In genomic region chr6:44263357-44264100, GRCh38 we compare ENCODE assay signal across 8 cellular contexts. TPM values are rescaled to one million over a fixed set of nuclear protein-coding genes. Genes with fewer than 3 reads are reported as not detected.
DNase-seq lines count a peak whose midpoint lies in the region; ATAC-seq, FAIRE-seq and TF ChIP-seq lines count a peak whose summit lies in the region.

No MANE protein-coding gene starts in this region.

- no peak for FAIRE-seq in pancreas (lab: Jason Lieb, UNC)

- no peaks in the 10 kb centered on the region for H3K27me3 ChIP-seq in pancreas

- H3K4me3 Mint-ChIP-seq in endothelial cell (ENCODE audit: unreplicated experiment) = peak overlapping the region; percentile 96

- intact Hi-C loops in pancreas (cut with DNase I) = no loop called here

- H3K27me3 Mint-ChIP-seq in endothelial cell (ENCODE audit: unreplicated experiment) = peaks cover 5% of the 10 kb centered on the region

- H3K9me3 ChIP-seq in pancreas = no peaks in the 10 kb centered on the region

- peak overlapping the region in 2 of 4 donors; percentile 81 to 87 for H3K27ac ChIP-seq in pancreas

- DNase-seq in activated CD8-positive, alpha-beta memory T cell treated with anti-CD3 and anti-CD28 coated beads for 24 hours = peak; percentile 72
- no peak for DNase-seq in activated CD8-positive, alpha-beta memory T cell treated with anti-CD3 and anti-CD28 coated beads, Interleukin-2, amount 50 U/mL, for 4 hours
- DNase-seq in RPMI8226 (peak; percentile 31), endothelial cell (ENCODE audit: low spot score) (no peak), pancreas (peak in 2 of 6 donors; percentile 51 to 64), HT-29 (ENCODE audit: low spot score) (no peak), midbrain (lab: John Stamatoyannopoulos, UW) (no peak)

- no peak for TF ChIP-seq CTCF in endothelial cell (IDR thresholded peaks at IDR 0.05; ENCODE audit: unreplicated experiment)
- TF ChIP-seq CTCF in pancreas (IDR thresholded peaks at IDR 0.05) = no peak

- ATAC-seq in pancreas = peak in 3 of 4 donors; percentile 12 to 51 (median 34)
- no peak for ATAC-seq in HG02840 (IDR thresholded peaks at IDR 0.05; ENCODE audit: low FRiP score, unreplicated experiment)

- peaks cover 0 to 3% (median 0%) of the 10 kb centered on the region in 3 donors for H3K36me3 ChIP-seq in pancreas

- peaks cover 0 to 21% (median 4%) of the 10 kb centered on the region in 3 donors for H3K4me1 ChIP-seq in pancreas

- peaks cover 10% of the 10 kb centered on the region for H3K36me3 Mint-ChIP-seq in endothelial cell (ENCODE audit: low read depth, unreplicated experiment)

- peaks cover 31% of the 10 kb centered on the region for H3K4me1 Mint-ChIP-seq in endothelial cell (ENCODE audit: unreplicated experiment)

- WGBS in pancreas, 2 donors = 45 to 51% methylated on average over 9 of the region's 9 CpGs

- peak overlapping the region; percentile 82 for H3K27ac Mint-ChIP-seq in endothelial cell (ENCODE audit: unreplicated experiment)

- H3K4me3 ChIP-seq in pancreas = peak overlapping the region in 3 of 4 donors; percentile 45 to 93 (median 72)

- H3K9me3 Mint-ChIP-seq in endothelial cell (ENCODE audit: unreplicated experiment) = no peaks in the 10 kb centered on the region

RNA-seq across cellular contexts. Expression of gene NFKBIE, which starts 1.8 kb away (rescaled TPM):
- total RNA-seq in endothelial cell (ENCODE audit: unreplicated experiment) = 16.7 TPM
- 10 to 100 TPM in 1 of 6 donors, 1 to 10 TPM in 5; 2.5 to 16.9 (median 5.5) TPM for total RNA-seq in pancreas
- polyA plus RNA-seq in pancreas = 10 to 100 TPM; 10.1 to 12.1 TPM
- 11.2 and 19.3 TPM in 2 replicates for total RNA-seq in HT-29 (2014; rRNA removed; shearing (Covaris generic))

RNA-seq across cellular contexts. Expression of gene SLC35B2, which starts 6.2 kb away (rescaled TPM):
- 31.8 TPM for total RNA-seq in endothelial cell (ENCODE audit: unreplicated experiment)
- total RNA-seq in pancreas = 10 to 100 TPM; 15.9 to 30.4 (median 20.5) TPM
- polyA plus RNA-seq in pancreas = 10 to 100 TPM; 10.8 to 23.6 TPM
- total RNA-seq in HT-29 (2014; rRNA removed; shearing (Covaris generic)) = 189 and 193 TPM in 2 replicates

RNA-seq across cellular contexts. Expression of gene TMEM151B, which starts 6.7 kb away (rescaled TPM):
- total RNA-seq in endothelial cell (ENCODE audit: unreplicated experiment) (0.28 TPM), pancreas (under 1 TPM in 4 of 6 donors, not detected in 2; 0.06 to 0.12 (median 0.09) TPM)
- polyA plus RNA-seq in pancreas = under 1 TPM; 0.54 to 0.65 TPM
- not detected in 2 replicates for total RNA-seq in HT-29 (2014; rRNA removed; shearing (Covaris generic))

RNA-seq across cellular contexts. Expression of gene HSP90AB1, which starts 16.6 kb away (rescaled TPM):
- total RNA-seq in endothelial cell (ENCODE audit: unreplicated experiment) (962 TPM), pancreas (100 to 1,000 TPM; 370 to 577 (median 464) TPM)
- 100 to 1,000 TPM; 145 to 328 TPM for polyA plus RNA-seq in pancreas
- total RNA-seq in HT-29 (2014; rRNA removed; shearing (Covaris generic)) = 751 and 810 TPM in 2 replicates

RNA-seq across cellular contexts. Expression of gene SLC29A1, which starts 40.1 kb away (rescaled TPM):
- total RNA-seq in endothelial cell (ENCODE audit: unreplicated experiment) (142 TPM), pancreas (10 to 100 TPM; 24.8 to 72.7 (median 44.4) TPM)
- 10 to 100 TPM; 35.5 to 89.8 TPM for polyA plus RNA-seq in pancreas
- 30.8 and 33.4 TPM in 2 replicates for total RNA-seq in HT-29 (2014; rRNA removed; shearing (Covaris generic))

Comparison
In these comparisons a context has a peak if more than half of its experiments do, and no peak if none do; other contexts are left out.
1. DNase-seq: peak in activated CD8-positive, alpha-beta memory T cell treated with anti-CD3 and anti-CD28 coated beads for 24 hours (single experiment) and RPMI8226 (single experiment); none in activated CD8-positive, alpha-beta memory T cell treated with anti-CD3 and anti-CD28 coated beads, Interleukin-2, amount 50 U/mL, for 4 hours (single experiment), endothelial cell (single experiment), HT-29 (single experiment) and midbrain (single experiment).